In genomic region chr17:30236297-30236624, GRCh38 we compare ENCODE assay signal across 11 cellular contexts. TPM values are rescaled to one million over a fixed set of nuclear protein-coding genes. Genes with fewer than 3 reads are reported as not detected.
A peak's percentile ranks its signal among the peaks of the same experiment; 100 is the strongest.
DNase-seq lines count a peak whose midpoint lies in the region; ATAC-seq and TF ChIP-seq lines count a peak whose summit lies in the region.
"Had no signal": no experiment of that assay in that cellular context is flagged by ENCODE, and none has a peak within 500 bp of the region (broad histone marks: within the 10 kb centered on the region; RNA-seq: fewer than 3 reads in every experiment).

No MANE protein-coding gene starts in this region.

- TF ChIP-seq CTCF in MCF 10A (IDR thresholded peaks at IDR 0.05; ENCODE audit: unreplicated experiment): no peak
- no peak for TF ChIP-seq CTCF in uterus (IDR thresholded peaks at IDR 0.05)

- POLR2A ChIA-PET in MCF 10A (lab: Yijun Ruan, JAX): interaction anchor here (0.9 to 1.1 kb wide), 2 partner anchors 10 to 110 kb away, joined by 3 read pairs; no protein-coding TSS in a partner anchor

- peaks cover 59% of the 10 kb centered on the region for H3K27me3 Mint-ChIP-seq in MCF 10A (ENCODE audit: insufficient read depth, unreplicated experiment)

- no peaks in the 10 kb centered on the region for H3K9me3 Mint-ChIP-seq in MCF 10A (ENCODE audit: unreplicated experiment)

- peak overlapping the region; percentile 56 for H3K4me3 ChIP-seq in right cardiac atrium (ENCODE audit: low read length)
- peak overlapping the region; percentile 37 to 53 for H3K4me3 ChIP-seq in mucosa of rectum (ENCODE audit: low read length in 2 of 2)
- H3K4me3 ChIP-seq in uterus: peak overlapping the region; percentile 15 to 31

- H3K27ac ChIP-seq in right cardiac atrium (ENCODE audit: low read length) (no peak overlapping the region), mucosa of rectum (ENCODE audit: low read depth in 2 of 2, low read length in 2 of 2) (no peak overlapping the region), uterus (no peak overlapping the region)

- H3K4me1 ChIP-seq in right cardiac atrium (ENCODE audit: control insufficient read depth, insufficient read depth, low read length): peaks cover 7% of the 10 kb centered on the region
- H3K4me1 ChIP-seq in mucosa of rectum (ENCODE audit: control insufficient read depth in 2 of 2, insufficient read depth in 2 of 2, low read length in 2 of 2): peaks cover 4 to 21% of the 10 kb centered on the region in 2 donors
- peaks cover 0 to 13% of the 10 kb centered on the region in 2 donors for H3K4me1 ChIP-seq in uterus

- H3K4me3 Mint-ChIP-seq in MCF 10A (ENCODE audit: unreplicated experiment): peak overlapping the region; percentile 48

- intact Hi-C loops in right cardiac atrium (cut with DNase I) (no loop called here), cardiac septum (cut with DNase I) (no loop called here), MCF 10A (cut with micrococcal nuclease) (loop anchor here (1.0 to 2.0 kb wide), 2 partner anchors 111 to 131 kb away; no protein-coding TSS in a partner anchor), uterus (cut with DNase I; ENCODE audit: low total_unique reads) (no loop called here)

- peaks cover 9% of the 10 kb centered on the region for H3K4me1 Mint-ChIP-seq in MCF 10A (ENCODE audit: insufficient read depth, unreplicated experiment)

- no peaks in the 10 kb centered on the region for H3K36me3 Mint-ChIP-seq in MCF 10A (ENCODE audit: insufficient read depth, unreplicated experiment)

- CTCF ChIA-PET in MCF 10A (lab: Yijun Ruan, JAX): interaction anchor here (0.5 to 2.8 kb wide), 10 partner anchors 9 to 131 kb away, joined by 3 to 15 read pairs (median 4); no protein-coding TSS in a partner anchor

- TF ChIP-seq POLR2A in uterus (IDR thresholded peaks at IDR 0.05): no peak

- H3K27ac Mint-ChIP-seq in MCF 10A (ENCODE audit: low read depth, unreplicated experiment): no peak overlapping the region

- no peak for DNase-seq in right cardiac atrium
- no peak for DNase-seq in cardiac septum (ENCODE audit: low spot score)
- DNase-seq in MCF 10A (ENCODE audit: unreplicated experiment): no peak
- no peak for DNase-seq in uterus
- no peak for DNase-seq in NCI-H82 (lab: John Stamatoyannopoulos, UW)
- no peak for DNase-seq in NCI-H1417 (lab: John Stamatoyannopoulos, UW)
- DNase-seq: amniotic stem cell; NCI-H1694; stimulated activated CD4-positive, alpha-beta T cell treated with anti-CD3 and anti-CD28 coated beads, Interleukin-4, amount 100 ng/mL, for 1 hour had no signal

- 65% methylated on average over 10 of the region's 10 CpGs for WGBS in right cardiac atrium

- H3K9ac ChIP-seq in mucosa of rectum (ENCODE audit: low read depth in 1 of 2, low read length in 2 of 2): no peak overlapping the region

- H3K36me3 ChIP-seq in mucosa of rectum (ENCODE audit: control insufficient read depth in 2 of 2, insufficient read depth in 2 of 2, low read length in 2 of 2): no peaks in the 10 kb centered on the region
- H3K36me3 ChIP-seq in uterus: no peaks in the 10 kb centered on the region

- H3K9me3 ChIP-seq in right cardiac atrium (ENCODE audit: control insufficient read depth, low read length) (no peaks in the 10 kb centered on the region), mucosa of rectum (ENCODE audit: control insufficient read depth in 2 of 2, low read length in 2 of 2) (no peaks in the 10 kb centered on the region), uterus (no peaks in the 10 kb centered on the region)

- ATAC-seq in right cardiac atrium: no peak
- no peak for ATAC-seq in GM18867 (IDR thresholded peaks at IDR 0.05; ENCODE audit: unreplicated experiment)

- BruUV-seq in MCF 10A (replicated peaks; lab: Mats Ljungman, UMichigan): no TSS peak

- no peaks in the 10 kb centered on the region for H3K27me3 ChIP-seq in right cardiac atrium (ENCODE audit: control insufficient read depth, insufficient read depth)
- H3K27me3 ChIP-seq in mucosa of rectum (ENCODE audit: control insufficient read depth in 2 of 2, insufficient read depth in 2 of 2, low read length in 2 of 2): peaks cover 23 to 29% of the 10 kb centered on the region in 2 donors
- H3K27me3 ChIP-seq in uterus: peaks cover 4 to 28% of the 10 kb centered on the region in 2 donors

RNA-seq across cellular contexts. Expression of gene SLC6A4, which starts 0.8 kb away (rescaled TPM):
- total RNA-seq in right cardiac atrium (1 to 10 TPM in 3 of 4 donors, under 1 TPM in 1; 0.19 to 3.3 (median 1.1) TPM), cardiac septum (0.70 TPM), MCF 10A (2022) (not detected in 2 replicates), uterus (under 1 TPM in 2 of 4 donors, not detected in 2; 0.30 to 0.90 TPM)
- 1.2 TPM for polyA plus RNA-seq in right cardiac atrium

RNA-seq across cellular contexts. Expression of gene BLMH, which starts 55.5 kb away (rescaled TPM):
- 10 to 100 TPM; 14.6 to 20.6 (median 17.3) TPM for total RNA-seq in right cardiac atrium
- 11.1 TPM for polyA plus RNA-seq in right cardiac atrium
- 14.1 TPM for total RNA-seq in cardiac septum
- 28.2 and 28.3 TPM in 2 replicates for total RNA-seq in MCF 10A (2022)
- 10 to 100 TPM; 13.6 to 68.8 (median 33.3) TPM for total RNA-seq in uterus
